ENCODE assay signal across 14 cellular contexts in the genomic region with DNA sequence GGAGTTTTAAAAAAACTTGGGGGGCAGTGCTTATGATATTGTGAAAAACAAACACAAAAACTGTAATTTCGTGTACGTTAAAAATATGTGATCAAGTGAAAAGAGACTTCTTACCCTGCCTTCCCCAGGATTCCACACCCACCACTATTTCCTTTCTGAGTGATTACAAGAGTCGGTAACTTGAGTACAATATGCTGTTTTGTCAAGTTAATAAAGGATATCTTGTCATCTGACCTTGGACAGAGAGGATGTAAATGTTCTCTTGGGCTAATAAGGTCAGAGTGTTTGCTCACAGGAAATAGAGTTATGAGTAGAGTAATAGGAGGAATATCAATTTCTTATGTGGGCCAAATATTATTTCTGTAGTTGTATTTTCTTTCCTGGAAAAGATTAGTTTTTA.
DNase-seq lines count a peak whose midpoint lies in the region; ATAC-seq and TF ChIP-seq lines count a peak whose summit lies in the region.
"Had no signal": no experiment of that assay in that cellular context is flagged by ENCODE, and none has a peak within 500 bp of the region (broad histone marks: within the 10 kb centered on the region; RNA-seq: fewer than 3 reads in every experiment).

No MANE protein-coding gene starts in this region.

- CTCF ChIA-PET in mammary epithelial cell (lab: Charles Lee; ENCODE audit: low non-redundant PET) = no interaction called here

- H3K9me3 ChIP-seq in RWPE2 (ENCODE audit: severe bottlenecking) (no peaks in the 10 kb centered on the region), mammary epithelial cell (replicated peaks; ENCODE audit: insufficient read depth, low read length) (no peaks in the 10 kb centered on the region), left lung (no peaks in the 10 kb centered on the region), skeletal muscle tissue (ENCODE audit: control insufficient read depth in 3 of 3, low read length in 3 of 3) (no peaks in the 10 kb centered on the region), ovary (no peaks in the 10 kb centered on the region)
- H3K9me3 ChIP-seq: neutrophil had no signal

- in situ Hi-C loops in mammary epithelial cell (cut with MboI; ENCODE audit: low sequenced_read_pairs in 2 of 2) = no loop called here

- no peak for TF ChIP-seq POLR2A in ovary (IDR thresholded peaks at IDR 0.05)

- no peaks in the 10 kb centered on the region for H3K79me2 ChIP-seq in mammary epithelial cell (ENCODE audit: insufficient read depth, low read length)

- WGBS in mammary epithelial cell (ENCODE audit: low coverage, missing lambda C conversion rate) = 50% methylated on average over 3 of the region's 3 CpGs
- 21 to 39% (median 31%) methylated on average over 3 of the region's 3 CpGs for WGBS in ovary, 3 donors

- no peaks in the 10 kb centered on the region for H4K20me1 ChIP-seq in mammary epithelial cell (ENCODE audit: insufficient read depth, low read length)

- no peak overlapping the region for H3K27ac ChIP-seq in RWPE2 (ENCODE audit: poor library complexity, severe bottlenecking)
- no peak overlapping the region for H3K27ac ChIP-seq in mammary epithelial cell (ENCODE audit: insufficient read depth, low read depth, low read length)
- H3K27ac ChIP-seq in left lung = peak overlapping the region; percentile 57 to 73
- peak overlapping the region; percentile 75 for H3K27ac ChIP-seq in skeletal muscle tissue (ENCODE audit: low read depth, low read length)
- no peak overlapping the region for H3K27ac ChIP-seq in ovary
- H3K27ac ChIP-seq: neutrophil had no signal

- H3K4me2 ChIP-seq in mammary epithelial cell (ENCODE audit: insufficient read depth, low read depth, low read length) = no peak overlapping the region

- H3K27me3 ChIP-seq in RWPE2 (ENCODE audit: insufficient read depth, poor library complexity, severe bottlenecking) (no peaks in the 10 kb centered on the region), mammary epithelial cell (ENCODE audit: insufficient read depth, low read length) (no peaks in the 10 kb centered on the region), left lung (peaks cover 0 to 3% of the 10 kb centered on the region in 2 donors), skeletal muscle tissue (ENCODE audit: control insufficient read depth in 3 of 3, insufficient read depth in 3 of 3, low read length in 3 of 3) (no peaks in the 10 kb centered on the region), ovary (no peaks in the 10 kb centered on the region)

- H3K4me1 ChIP-seq in RWPE2 (ENCODE audit: insufficient read depth, poor library complexity, severe bottlenecking) = peaks cover 7% of the 10 kb centered on the region
- peaks cover 19% of the 10 kb centered on the region for H3K4me1 ChIP-seq in mammary epithelial cell (ENCODE audit: insufficient read depth, low read length)
- H3K4me1 ChIP-seq in left lung = peaks cover 3 to 21% of the 10 kb centered on the region in 2 donors
- peaks cover 25 to 33% (median 26%) of the 10 kb centered on the region in 3 donors for H3K4me1 ChIP-seq in skeletal muscle tissue (ENCODE audit: control insufficient read depth in 3 of 3, insufficient read depth in 3 of 3, low read length in 3 of 3)
- no peaks in the 10 kb centered on the region for H3K4me1 ChIP-seq in ovary (ENCODE audit: insufficient read depth)

- H3K9ac ChIP-seq in mammary epithelial cell (ENCODE audit: insufficient read depth, low read length) (no peak overlapping the region), skeletal muscle tissue (ENCODE audit: low read depth in 1 of 3, low read length in 3 of 3) (peak overlapping the region in 1 of 3 donors; percentile 23)

- no peak overlapping the region for H3K4me3 ChIP-seq in RWPE2 (ENCODE audit: severe bottlenecking)
- no peak overlapping the region for H3K4me3 ChIP-seq in mammary epithelial cell (replicated peaks in 1 of 3; ENCODE audit: insufficient read depth in 1 of 3, low read depth in 2 of 3, low read length in 3 of 3)
- H3K4me3 ChIP-seq in left lung = no peak overlapping the region
- H3K4me3 ChIP-seq in skeletal muscle tissue (ENCODE audit: low read length in 3 of 3) = peak overlapping the region in 1 of 3 donors; percentile 19
- H3K4me3 ChIP-seq in ovary = no peak overlapping the region

- peak; percentile 50 for ATAC-seq in RWPE2 (ENCODE audit: low read depth)
- ATAC-seq in left lung = peak; percentile 11
- no peak for ATAC-seq in HG03025 (IDR thresholded peaks at IDR 0.05; ENCODE audit: low FRiP score, unreplicated experiment)

- H3K36me3 ChIP-seq in RWPE2 (ENCODE audit: low read depth) = no peaks in the 10 kb centered on the region
- H3K36me3 ChIP-seq in mammary epithelial cell (ENCODE audit: insufficient read depth, low read length) = no peaks in the 10 kb centered on the region
- H3K36me3 ChIP-seq in left lung = no peaks in the 10 kb centered on the region
- no peaks in the 10 kb centered on the region for H3K36me3 ChIP-seq in skeletal muscle tissue (ENCODE audit: control insufficient read depth in 3 of 3, insufficient read depth in 3 of 3, low read length in 3 of 3)
- H3K36me3 ChIP-seq in ovary = no peaks in the 10 kb centered on the region
- H3K36me3 ChIP-seq: neutrophil had no signal

- intact Hi-C loops in mammary epithelial cell (cut with micrococcal nuclease) = no loop called here
- intact Hi-C loops in left lung (cut with DNase I) = no loop called here
- intact Hi-C loops in ovary (cut with DNase I) = no loop called here

- no peak for TF ChIP-seq EP300 in ovary (IDR thresholded peaks at IDR 0.05)

- TF ChIP-seq CTCF in RWPE2 (IDR thresholded peaks at IDR 0.05; ENCODE audit: poor library complexity, severe bottlenecking) = no peak
- no peak for TF ChIP-seq CTCF in mammary epithelial cell (conservative IDR thresholded peaks at IDR 0.05 in 1 of 2, IDR thresholded peaks at IDR 0.05 in 1 of 2; ENCODE audit: extremely low read depth in 1 of 2, insufficient read depth in 1 of 2, low read depth in 1 of 2, low read length in 2 of 2)
- TF ChIP-seq CTCF in left lung (IDR thresholded peaks at IDR 0.05) = no peak
- TF ChIP-seq CTCF in ovary (IDR thresholded peaks at IDR 0.05) = no peak

- no peak overlapping the region for H2AFZ ChIP-seq in mammary epithelial cell (ENCODE audit: low read depth, low read length)

- dilution Hi-C loops in mammary epithelial cell (cut with HindIII; ENCODE audit: low sequenced_read_pairs) = no loop called here

- DNase-seq in RWPE2 (ENCODE audit: low spot score) = no peak
- peak; percentile 2 for DNase-seq in mammary epithelial cell
- DNase-seq in left lung = no peak
- DNase-seq in SIG-M5 (lab: John Stamatoyannopoulos, UW) = no peak
- no peak for DNase-seq in ovary
- no peak for DNase-seq in AG08396 (ENCODE audit: low spot score)
- DNase-seq: activated CD4-positive, alpha-beta T cell treated with anti-CD3 and anti-CD28 coated beads for 48 hours; DND-41; endodermal cell; NCI-H446 treated with DMSO at 0.1 percent for 48 hours; stimulated activated CD4-positive, alpha-beta T cell treated with anti-CD3 and anti-CD28 coated beads, Interleukin-1b, Interleukin-23, amount 100 ng/mL, for 48 hours had no signal

- no TSS peak for BruUV-seq in mammary epithelial cell (replicated peaks; lab: Mats Ljungman, UMichigan)

Comparison
In these comparisons a context has a peak if more than half of its experiments do, and no peak if none do; other contexts are left out.
1. H3K27ac ChIP-seq: peak in left lung (2 of 2) and skeletal muscle tissue (single experiment); none in RWPE2 (single experiment), mammary epithelial cell (single experiment) and ovary (0 of 2).